26 cellular contexts compared by ENCODE assay signal in the genomic region with DNA sequence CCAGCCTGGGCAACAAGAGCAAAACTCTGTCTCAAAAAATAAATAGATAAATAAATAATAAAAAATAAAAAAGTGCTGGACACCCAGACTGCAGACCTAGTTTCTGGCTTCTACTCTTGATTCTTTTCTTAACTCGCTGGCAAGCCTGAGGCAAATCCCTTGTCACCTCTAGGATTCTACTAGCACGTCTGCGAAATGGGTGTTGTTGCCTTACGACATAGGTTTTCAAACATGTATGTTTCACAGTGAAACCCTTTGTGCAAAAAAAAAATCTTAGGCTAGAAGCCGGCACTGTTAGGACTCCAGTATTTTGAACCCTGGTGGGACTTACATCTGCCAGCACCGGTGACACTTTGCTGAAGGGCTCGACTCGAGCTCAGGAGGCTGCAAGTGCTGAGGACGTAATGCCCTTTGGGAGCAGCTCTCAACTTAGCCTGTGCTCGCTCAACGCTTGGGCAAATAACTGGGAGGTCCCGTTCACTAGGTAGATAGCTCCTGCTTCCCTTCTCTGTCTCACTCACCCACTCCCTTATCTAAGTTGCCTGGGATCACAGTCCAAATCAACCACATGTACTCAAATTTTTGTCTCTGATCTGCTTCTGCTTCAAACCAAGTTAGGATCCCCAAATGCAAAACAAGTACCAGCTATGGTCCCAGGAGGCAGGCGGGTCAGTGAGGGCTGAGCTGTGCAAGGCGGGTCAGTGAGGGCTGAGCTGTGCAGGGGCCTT. TPM values are rescaled to one million over a fixed set of nuclear protein-coding genes. Genes with fewer than 3 reads are reported as not detected.
DNase-seq lines count a peak whose midpoint lies in the region; TF ChIP-seq lines count a peak whose summit lies in the region.
"Had no signal": no experiment of that assay in that cellular context is flagged by ENCODE, and none has a peak within 500 bp of the region (broad histone marks: within the 10 kb centered on the region; RNA-seq: fewer than 3 reads in every experiment).

No MANE protein-coding gene starts in this region.

- no peak overlapping the region for H3K9ac ChIP-seq in mesendoderm (ENCODE audit: low read length)

- WGBS in mesendoderm (ENCODE audit: extremely low coverage, insufficient coverage, low lambda C conversion rate) = no CpG with 5 or more reads among the region's 14 CpGs

- H3K4ac ChIP-seq in mesendoderm (ENCODE audit: low read depth, low read length) = no peak overlapping the region

- no peak overlapping the region for H4K8ac ChIP-seq in mesendoderm (ENCODE audit: low read depth, low read length)

- TF ChIP-seq CTCF in cardiac muscle cell (IDR thresholded peaks at IDR 0.05; ENCODE audit: low read depth, low read length) = no peak
- TF ChIP-seq CTCF in right atrium auricular region (IDR thresholded peaks at IDR 0.05) = no peak

- H4K5ac ChIP-seq in mesendoderm (ENCODE audit: low read length) = no peak overlapping the region

- H3K27ac ChIP-seq in cardiac muscle cell (peak overlapping the region; percentile 41), right atrium auricular region (no peak overlapping the region), mesendoderm (ENCODE audit: low read depth, low read length) (no peak overlapping the region)
- H3K27ac ChIP-seq: coronary artery had no signal

- no peak for DNase-seq in cardiac muscle cell (ENCODE audit: low read depth in 1 of 2, low spot score in 1 of 2)
- DNase-seq in right atrium auricular region (ENCODE audit: low spot score) = no peak
- DNase-seq in OCI-M1 (lab: John Stamatoyannopoulos, UW) = peak; percentile 41
- DNase-seq in mesendoderm = no peak
- no peak for DNase-seq in stimulated activated CD8-positive, alpha-beta memory T cell treated with anti-CD3 and anti-CD28 coated beads, Interleukin-4, amount 100 ng/mL, for 48 hours
- no peak for DNase-seq in C1 segment of cervical spinal cord (lab: John Stamatoyannopoulos, UW)
- no peak for DNase-seq in H4 (ENCODE audit: low spot score)
- no peak for DNase-seq in stimulated activated CD4-positive, alpha-beta T cell treated with anti-CD3 and anti-CD28 coated beads, Interleukin-4, amount 100 ng/mL, for 24 hours
- DNase-seq: 8988T; activated CD4-positive, alpha-beta T cell treated with anti-CD3 and anti-CD28 coated beads, Interleukin-2, amount 50 U/mL, for 4 hours; activated CD4-positive, CD25-positive, alpha-beta regulatory T cell; activated CD8-positive, alpha-beta memory T cell treated with anti-CD3 and anti-CD28 coated beads, Interleukin-2, amount 10 ng/mL, durations not matched to agents 7 days and 5 days; activated gamma-delta T cell; activated naive CD8-positive, alpha-beta T cell treated with anti-CD3 and anti-CD28 coated beads for 36 hours; activated T-cell treated with anti-CD3 and anti-CD28 coated beads, Interleukin-2, amount 50 U/mL, for 4 hours; anterior cingulate cortex; CD4-positive, CD25-positive, alpha-beta regulatory T cell; DND-41; effector memory CD8-positive, alpha-beta T cell; H9; NCI-H146; NCI-H774; stimulated activated CD4-positive, alpha-beta T cell treated with anti-CD3 and anti-CD28 coated beads, Interleukin-12 subunit alpha, Interleukin-12 subunit beta, amount 100 ng/mL, for 4 hours; stimulated activated CD4-positive, alpha-beta T cell treated with anti-CD3 and anti-CD28 coated beads, Interleukin-4, amount 100 ng/mL, for 1 hour; T-cell had no signal

- H3K4me2 ChIP-seq in mesendoderm (ENCODE audit: low read length) = no peak overlapping the region

- no peaks in the 10 kb centered on the region for H3K9me3 ChIP-seq in cardiac muscle cell (ENCODE audit: low read depth)
- H3K9me3 ChIP-seq in right atrium auricular region = no peaks in the 10 kb centered on the region

- H3K79me1 ChIP-seq in mesendoderm (ENCODE audit: low read length) = no peaks in the 10 kb centered on the region

- H2BK5ac ChIP-seq in mesendoderm (ENCODE audit: low read length) = no peak overlapping the region

- peaks cover 27% of the 10 kb centered on the region for H3K4me1 ChIP-seq in cardiac muscle cell (ENCODE audit: low read depth)
- peaks cover 0 to 30% of the 10 kb centered on the region in 2 donors for H3K4me1 ChIP-seq in right atrium auricular region
- peaks cover 5% of the 10 kb centered on the region for H3K4me1 ChIP-seq in mesendoderm (ENCODE audit: control insufficient read depth, low read depth, low read length)

- H3K18ac ChIP-seq in mesendoderm (ENCODE audit: low read length) = no peak overlapping the region

- H3K27me3 ChIP-seq in cardiac muscle cell (no peaks in the 10 kb centered on the region), right atrium auricular region (no peaks in the 10 kb centered on the region), mesendoderm (ENCODE audit: insufficient read depth, low read length, poor library complexity) (no peaks in the 10 kb centered on the region)

- no peak overlapping the region for H3K23ac ChIP-seq in mesendoderm (ENCODE audit: low read length)

- H3K4me3 ChIP-seq in cardiac muscle cell = no peak overlapping the region
- no peak overlapping the region for H3K4me3 ChIP-seq in right atrium auricular region
- H3K4me3 ChIP-seq in mesendoderm (ENCODE audit: low read length) = no peak overlapping the region
- H3K4me3 ChIP-seq: coronary artery had no signal

- H2BK15ac ChIP-seq in mesendoderm (replicated peaks; ENCODE audit: low read depth) = no peak overlapping the region

- no peak overlapping the region for H2BK120ac ChIP-seq in mesendoderm (ENCODE audit: low read depth, low read length)

- peak overlapping the region; percentile 2 for H3K56ac ChIP-seq in mesendoderm (ENCODE audit: low read length)

- H3K36me3 ChIP-seq in cardiac muscle cell (no peaks in the 10 kb centered on the region), right atrium auricular region (no peaks in the 10 kb centered on the region), mesendoderm (ENCODE audit: control insufficient read depth, insufficient read depth, low read length) (no peaks in the 10 kb centered on the region)

- no peak overlapping the region for H2AK5ac ChIP-seq in mesendoderm (ENCODE audit: low read length)

- no peaks in the 10 kb centered on the region for H3K79me2 ChIP-seq in mesendoderm (ENCODE audit: control insufficient read depth, insufficient read depth, low read length)

RNA-seq across cellular contexts. Expression of a gene that starts 34.7 kb away (rescaled TPM):
- total RNA-seq in cardiac muscle cell = 131 and 174 TPM in 2 replicates
- 88.7 and 98.0 TPM in 2 replicates for polyA plus RNA-seq in cardiac muscle cell
- 100 to 1,000 TPM; 125 to 229 TPM for total RNA-seq in right atrium auricular region
- polyA plus RNA-seq in mesendoderm (2013, experiment 1 of 2) = 110 TPM
- polyA plus RNA-seq in mesendoderm (2013, experiment 2 of 2) = 111 TPM
- total RNA-seq in H4 (2014; rRNA removed; shearing (Covaris generic)) = 57.5 and 82.9 TPM in 2 replicates

RNA-seq across cellular contexts. Expression of a gene that starts 59.0 kb away (rescaled TPM):
- 54.5 and 83.1 TPM in 2 replicates for total RNA-seq in cardiac muscle cell
- 143 and 193 TPM in 2 replicates for polyA plus RNA-seq in cardiac muscle cell
- total RNA-seq in right atrium auricular region = 10 to 100 TPM; 70.6 to 82.1 TPM
- 46.4 TPM for polyA plus RNA-seq in mesendoderm (2013, experiment 1 of 2)
- 47.9 TPM for polyA plus RNA-seq in mesendoderm (2013, experiment 2 of 2)
- total RNA-seq in H4 (2014; rRNA removed; shearing (Covaris generic)) = 13.6 and 15.6 TPM in 2 replicates
